1 cellular context compared by ENCODE assay signal in the genomic region with DNA sequence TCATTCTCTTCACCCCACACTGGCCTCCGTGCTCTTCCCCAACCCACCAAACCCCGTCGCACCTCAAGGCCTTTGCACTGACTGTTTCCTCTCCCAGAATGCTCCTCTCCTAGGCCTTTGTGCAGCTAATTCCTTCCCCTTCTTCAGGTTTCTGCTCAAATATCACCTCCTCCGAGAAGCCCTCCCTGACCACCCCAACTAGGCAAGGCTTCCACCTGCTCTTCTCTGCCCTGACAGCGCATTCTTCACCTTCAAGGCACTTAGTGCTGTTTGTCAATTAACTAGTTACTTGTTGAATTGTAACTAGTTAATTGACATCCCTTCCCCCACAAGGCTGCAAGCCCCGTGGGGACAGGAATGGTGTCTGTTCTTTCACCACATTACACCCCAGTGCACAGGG.
TF ChIP-seq lines count a peak whose summit lies in the region.

No MANE protein-coding gene starts in this region.

TF ChIP-seq in K562, 482 proteins besides CTCF, POLR2A, EP300 and RAD21:
- TF ChIP-seq GABPB1 (CRISPR knock-in tag; IDR thresholded peaks at IDR 0.05): no peak
- TF ChIP-seq TBP (optimal IDR thresholded peaks at IDR 0.05; ENCODE audit: low read depth, low read length): no peak
- TF ChIP-seq, protein P1, sequence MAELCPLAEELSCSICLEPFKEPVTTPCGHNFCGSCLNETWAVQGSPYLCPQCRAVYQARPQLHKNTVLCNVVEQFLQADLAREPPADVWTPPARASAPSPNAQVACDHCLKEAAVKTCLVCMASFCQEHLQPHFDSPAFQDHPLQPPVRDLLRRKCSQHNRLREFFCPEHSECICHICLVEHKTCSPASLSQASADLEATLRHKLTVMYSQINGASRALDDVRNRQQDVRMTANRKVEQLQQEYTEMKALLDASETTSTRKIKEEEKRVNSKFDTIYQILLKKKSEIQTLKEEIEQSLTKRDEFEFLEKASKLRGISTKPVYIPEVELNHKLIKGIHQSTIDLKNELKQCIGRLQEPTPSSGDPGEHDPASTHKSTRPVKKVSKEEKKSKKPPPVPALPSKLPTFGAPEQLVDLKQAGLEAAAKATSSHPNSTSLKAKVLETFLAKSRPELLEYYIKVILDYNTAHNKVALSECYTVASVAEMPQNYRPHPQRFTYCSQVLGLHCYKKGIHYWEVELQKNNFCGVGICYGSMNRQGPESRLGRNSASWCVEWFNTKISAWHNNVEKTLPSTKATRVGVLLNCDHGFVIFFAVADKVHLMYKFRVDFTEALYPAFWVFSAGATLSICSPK (IDR thresholded peaks at IDR 0.05; ENCODE audit: borderline replicate concordance): no peak
- TF ChIP-seq HBP1 (CRISPR knock-in tag; IDR thresholded peaks at IDR 0.05): no peak
- TF ChIP-seq E2F3 (CRISPR knock-in tag; IDR thresholded peaks at IDR 0.05): no peak
- TF ChIP-seq HMGN3 (IDR thresholded peaks at IDR 0.05; ENCODE audit: borderline replicate concordance, extremely low read depth, insufficient read length, low read depth, low read length): no peak
- TF ChIP-seq, protein P2, sequence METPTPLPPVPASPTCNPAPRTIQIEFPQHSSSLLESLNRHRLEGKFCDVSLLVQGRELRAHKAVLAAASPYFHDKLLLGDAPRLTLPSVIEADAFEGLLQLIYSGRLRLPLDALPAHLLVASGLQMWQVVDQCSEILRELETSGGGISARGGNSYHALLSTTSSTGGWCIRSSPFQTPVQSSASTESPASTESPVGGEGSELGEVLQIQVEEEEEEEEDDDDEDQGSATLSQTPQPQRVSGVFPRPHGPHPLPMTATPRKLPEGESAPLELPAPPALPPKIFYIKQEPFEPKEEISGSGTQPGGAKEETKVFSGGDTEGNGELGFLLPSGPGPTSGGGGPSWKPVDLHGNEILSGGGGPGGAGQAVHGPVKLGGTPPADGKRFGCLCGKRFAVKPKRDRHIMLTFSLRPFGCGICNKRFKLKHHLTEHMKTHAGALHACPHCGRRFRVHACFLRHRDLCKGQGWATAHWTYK (CRISPR knock-in tag; IDR thresholded peaks at IDR 0.05): no peak
- TF ChIP-seq, protein P3, sequence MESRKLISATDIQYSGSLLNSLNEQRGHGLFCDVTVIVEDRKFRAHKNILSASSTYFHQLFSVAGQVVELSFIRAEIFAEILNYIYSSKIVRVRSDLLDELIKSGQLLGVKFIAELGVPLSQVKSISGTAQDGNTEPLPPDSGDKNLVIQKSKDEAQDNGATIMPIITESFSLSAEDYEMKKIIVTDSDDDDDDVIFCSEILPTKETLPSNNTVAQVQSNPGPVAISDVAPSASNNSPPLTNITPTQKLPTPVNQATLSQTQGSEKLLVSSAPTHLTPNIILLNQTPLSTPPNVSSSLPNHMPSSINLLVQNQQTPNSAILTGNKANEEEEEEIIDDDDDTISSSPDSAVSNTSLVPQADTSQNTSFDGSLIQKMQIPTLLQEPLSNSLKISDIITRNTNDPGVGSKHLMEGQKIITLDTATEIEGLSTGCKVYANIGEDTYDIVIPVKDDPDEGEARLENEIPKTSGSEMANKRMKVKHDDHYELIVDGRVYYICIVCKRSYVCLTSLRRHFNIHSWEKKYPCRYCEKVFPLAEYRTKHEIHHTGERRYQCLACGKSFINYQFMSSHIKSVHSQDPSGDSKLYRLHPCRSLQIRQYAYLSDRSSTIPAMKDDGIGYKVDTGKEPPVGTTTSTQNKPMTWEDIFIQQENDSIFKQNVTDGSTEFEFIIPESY (CRISPR knock-in tag; IDR thresholded peaks at IDR 0.05): no peak
- TF ChIP-seq ARID2 (IDR thresholded peaks at IDR 0.05): no peak
- no peak for TF ChIP-seq SMAD1 (IDR thresholded peaks at IDR 0.05; ENCODE audit: low read depth, low read length, partially characterized antibody)
- TF ChIP-seq, protein P4, sequence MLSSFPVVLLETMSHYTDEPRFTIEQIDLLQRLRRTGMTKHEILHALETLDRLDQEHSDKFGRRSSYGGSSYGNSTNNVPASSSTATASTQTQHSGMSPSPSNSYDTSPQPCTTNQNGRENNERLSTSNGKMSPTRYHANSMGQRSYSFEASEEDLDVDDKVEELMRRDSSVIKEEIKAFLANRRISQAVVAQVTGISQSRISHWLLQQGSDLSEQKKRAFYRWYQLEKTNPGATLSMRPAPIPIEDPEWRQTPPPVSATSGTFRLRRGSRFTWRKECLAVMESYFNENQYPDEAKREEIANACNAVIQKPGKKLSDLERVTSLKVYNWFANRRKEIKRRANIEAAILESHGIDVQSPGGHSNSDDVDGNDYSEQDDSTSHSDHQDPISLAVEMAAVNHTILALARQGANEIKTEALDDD (IDR thresholded peaks at IDR 0.05): 0 out of 2 replicates have a peak, but pooled peaks have one; percentile 31
- TF ChIP-seq ZNF436 (CRISPR knock-in tag; IDR thresholded peaks at IDR 0.05): 0 out of 2 replicates have a peak, but pooled peaks have one; percentile 62
- TF ChIP-seq SMARCA5 (IDR thresholded peaks at IDR 0.05): peak; percentile 89
- TF ChIP-seq, protein P5, sequence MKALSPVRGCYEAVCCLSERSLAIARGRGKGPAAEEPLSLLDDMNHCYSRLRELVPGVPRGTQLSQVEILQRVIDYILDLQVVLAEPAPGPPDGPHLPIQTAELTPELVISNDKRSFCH (CRISPR knock-in tag; IDR thresholded peaks at IDR 0.05): no peak
- TF ChIP-seq, protein P5 (tag; IDR thresholded peaks at IDR 0.05): no peak
- TF ChIP-seq NR2F6 (CRISPR knock-in tag; IDR thresholded peaks at IDR 0.05): no peak
- TF ChIP-seq HLTF (IDR thresholded peaks at IDR 0.05): no peak
- TF ChIP-seq, protein P6, sequence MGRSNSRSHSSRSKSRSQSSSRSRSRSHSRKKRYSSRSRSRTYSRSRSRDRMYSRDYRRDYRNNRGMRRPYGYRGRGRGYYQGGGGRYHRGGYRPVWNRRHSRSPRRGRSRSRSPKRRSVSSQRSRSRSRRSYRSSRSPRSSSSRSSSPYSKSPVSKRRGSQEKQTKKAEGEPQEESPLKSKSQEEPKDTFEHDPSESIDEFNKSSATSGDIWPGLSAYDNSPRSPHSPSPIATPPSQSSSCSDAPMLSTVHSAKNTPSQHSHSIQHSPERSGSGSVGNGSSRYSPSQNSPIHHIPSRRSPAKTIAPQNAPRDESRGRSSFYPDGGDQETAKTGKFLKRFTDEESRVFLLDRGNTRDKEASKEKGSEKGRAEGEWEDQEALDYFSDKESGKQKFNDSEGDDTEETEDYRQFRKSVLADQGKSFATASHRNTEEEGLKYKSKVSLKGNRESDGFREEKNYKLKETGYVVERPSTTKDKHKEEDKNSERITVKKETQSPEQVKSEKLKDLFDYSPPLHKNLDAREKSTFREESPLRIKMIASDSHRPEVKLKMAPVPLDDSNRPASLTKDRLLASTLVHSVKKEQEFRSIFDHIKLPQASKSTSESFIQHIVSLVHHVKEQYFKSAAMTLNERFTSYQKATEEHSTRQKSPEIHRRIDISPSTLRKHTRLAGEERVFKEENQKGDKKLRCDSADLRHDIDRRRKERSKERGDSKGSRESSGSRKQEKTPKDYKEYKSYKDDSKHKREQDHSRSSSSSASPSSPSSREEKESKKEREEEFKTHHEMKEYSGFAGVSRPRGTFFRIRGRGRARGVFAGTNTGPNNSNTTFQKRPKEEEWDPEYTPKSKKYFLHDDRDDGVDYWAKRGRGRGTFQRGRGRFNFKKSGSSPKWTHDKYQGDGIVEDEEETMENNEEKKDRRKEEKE (IDR thresholded peaks at IDR 0.05; ENCODE audit: borderline replicate concordance in 1 of 2, control insufficient read depth in 1 of 2, low read depth in 2 of 2, low read length in 1 of 2): no peak
- TF ChIP-seq, protein P7, sequence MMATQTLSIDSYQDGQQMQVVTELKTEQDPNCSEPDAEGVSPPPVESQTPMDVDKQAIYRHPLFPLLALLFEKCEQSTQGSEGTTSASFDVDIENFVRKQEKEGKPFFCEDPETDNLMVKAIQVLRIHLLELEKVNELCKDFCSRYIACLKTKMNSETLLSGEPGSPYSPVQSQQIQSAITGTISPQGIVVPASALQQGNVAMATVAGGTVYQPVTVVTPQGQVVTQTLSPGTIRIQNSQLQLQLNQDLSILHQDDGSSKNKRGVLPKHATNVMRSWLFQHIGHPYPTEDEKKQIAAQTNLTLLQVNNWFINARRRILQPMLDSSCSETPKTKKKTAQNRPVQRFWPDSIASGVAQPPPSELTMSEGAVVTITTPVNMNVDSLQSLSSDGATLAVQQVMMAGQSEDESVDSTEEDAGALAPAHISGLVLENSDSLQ (IDR thresholded peaks at IDR 0.05): no peak
- TF ChIP-seq BCOR (IDR thresholded peaks at IDR 0.05): peak; percentile 83
- no peak for TF ChIP-seq ASH1L (IDR thresholded peaks at IDR 0.05; ENCODE audit: borderline replicate concordance, low read depth, partially characterized antibody)
- TF ChIP-seq TCF7 (IDR thresholded peaks at IDR 0.05; ENCODE audit: borderline replicate concordance): no peak
- no peak for TF ChIP-seq SRF (CRISPR knock-in tag; IDR thresholded peaks at IDR 0.05)
- peak; percentile 97 for TF ChIP-seq ZFP36 (IDR thresholded peaks at IDR 0.05; ENCODE audit: low read depth, low read length, partially characterized antibody)
- no peak for TF ChIP-seq RFX7 (CRISPR knock-in tag; IDR thresholded peaks at IDR 0.05)
- no peak for TF ChIP-seq CBFB (CRISPR knock-in tag; IDR thresholded peaks at IDR 0.05)
- no peak for TF ChIP-seq XRCC4 (IDR thresholded peaks at IDR 0.05; ENCODE audit: extremely low read depth, insufficient read depth, insufficient read length)
- no peak for TF ChIP-seq ZNF589 (CRISPR knock-in tag; IDR thresholded peaks at IDR 0.05; ENCODE audit: low read depth)
- no peak for TF ChIP-seq ZNF518B (CRISPR knock-in tag; IDR thresholded peaks at IDR 0.05)
- TF ChIP-seq, protein P8, sequence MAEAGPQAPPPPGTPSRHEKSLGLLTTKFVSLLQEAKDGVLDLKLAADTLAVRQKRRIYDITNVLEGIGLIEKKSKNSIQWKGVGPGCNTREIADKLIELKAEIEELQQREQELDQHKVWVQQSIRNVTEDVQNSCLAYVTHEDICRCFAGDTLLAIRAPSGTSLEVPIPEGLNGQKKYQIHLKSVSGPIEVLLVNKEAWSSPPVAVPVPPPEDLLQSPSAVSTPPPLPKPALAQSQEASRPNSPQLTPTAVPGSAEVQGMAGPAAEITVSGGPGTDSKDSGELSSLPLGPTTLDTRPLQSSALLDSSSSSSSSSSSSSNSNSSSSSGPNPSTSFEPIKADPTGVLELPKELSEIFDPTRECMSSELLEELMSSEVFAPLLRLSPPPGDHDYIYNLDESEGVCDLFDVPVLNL (CRISPR knock-in tag; IDR thresholded peaks at IDR 0.05; ENCODE audit: low read depth): no peak
